1 cellular context compared by ENCODE assay signal in the genomic region with DNA sequence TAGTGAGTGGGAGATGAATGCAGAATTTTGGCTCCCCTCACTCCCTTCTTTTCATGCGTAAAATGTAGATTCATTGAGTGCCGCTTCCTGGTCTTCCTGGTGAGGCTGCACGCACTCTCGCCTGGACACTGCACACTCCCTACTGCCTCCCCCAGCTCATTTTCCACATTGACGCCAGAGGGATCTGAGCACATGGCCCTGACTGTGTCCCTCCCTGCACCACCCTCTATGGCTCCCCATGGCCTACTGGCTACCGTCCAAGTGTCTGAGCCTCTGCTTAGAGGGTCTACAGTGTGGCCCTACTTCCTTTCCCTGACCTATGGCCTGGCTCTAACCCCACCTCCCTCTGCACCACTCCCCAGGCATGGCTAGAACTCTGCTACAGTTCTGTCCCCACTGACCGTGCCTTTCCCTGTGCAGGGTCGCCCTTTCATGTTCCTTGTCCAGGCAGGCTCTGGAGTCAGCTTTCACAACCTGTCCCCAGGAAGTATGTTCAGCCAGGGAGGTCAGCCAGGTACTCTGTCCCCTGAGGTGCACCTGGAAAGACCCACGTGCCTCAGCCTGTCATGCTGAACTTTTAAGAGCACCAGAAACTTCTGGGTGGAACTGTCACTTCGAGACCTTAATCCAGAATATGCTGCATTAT.
A peak's percentile ranks its signal among the peaks of the same experiment; 100 is the strongest.
TF ChIP-seq lines count a peak whose summit lies in the region.

No MANE protein-coding gene starts in this region.

TF ChIP-seq in H1, 55 proteins besides CTCF, POLR2A, EP300 and RAD21:
- TF ChIP-seq GABPA (IDR thresholded peaks at IDR 0.05; ENCODE audit: borderline replicate concordance, insufficient read depth, low read length) (no peak), MAX (IDR thresholded peaks at IDR 0.05) (peak; percentile 16; the same call in 1 of the 2 replicates), KDM1A (IDR thresholded peaks at IDR 0.05; ENCODE audit: borderline replicate concordance, low read length) (peak; percentile 79; the same call in 1 of the 2 replicates), TAF7 (optimal IDR thresholded peaks at IDR 0.05; ENCODE audit: borderline replicate concordance, low read depth, low read length) (no peak)
